11 cellular contexts compared by ENCODE assay signal in the genomic region with DNA sequence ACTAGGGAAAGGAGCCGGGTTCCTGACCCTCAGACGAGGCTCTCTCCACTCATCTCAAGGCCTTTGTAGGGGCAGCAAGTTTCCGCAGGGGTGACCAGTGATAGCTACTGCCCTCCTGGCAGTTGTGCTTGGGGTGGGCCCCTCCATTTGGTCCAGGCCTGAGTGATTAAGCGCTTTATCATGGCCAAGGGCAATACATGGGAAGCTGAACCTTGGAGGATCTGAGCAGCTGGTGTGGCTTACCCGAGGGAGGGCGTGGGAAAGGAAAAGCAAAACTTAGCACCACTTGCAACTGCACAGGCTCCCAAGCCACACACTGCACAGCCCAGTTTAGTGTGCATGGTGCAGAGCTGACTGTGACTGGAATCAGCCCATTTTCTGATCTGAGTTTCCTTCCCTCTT. TPM values are rescaled to one million over a fixed set of nuclear protein-coding genes. Genes with fewer than 3 reads are reported as not detected.
DNase-seq lines count a peak whose midpoint lies in the region; ATAC-seq lines count a peak whose summit lies in the region.
"Had no signal": no experiment of that assay in that cellular context is flagged by ENCODE, and none has a peak within 500 bp of the region (broad histone marks: within the 10 kb centered on the region; RNA-seq: fewer than 3 reads in every experiment).

No MANE protein-coding gene starts in this region.

- ATAC-seq in HG03095 (IDR thresholded peaks at IDR 0.05; ENCODE audit: unreplicated experiment) = peak; percentile 31
- no peak for ATAC-seq in GM21619 (IDR thresholded peaks at IDR 0.05; ENCODE audit: unreplicated experiment)
- no peak for ATAC-seq in esophagus mucosa

- DNase-seq in NCI-H82 (lab: John Stamatoyannopoulos, UW) = peak; percentile 52
- no peak for DNase-seq in NCI-H82 treated with DMSO at 0.1 percent for 48 hours (lab: John Stamatoyannopoulos, UW; ENCODE audit: unreplicated experiment)
- peak; percentile 49 for DNase-seq in amniotic epithelial cell (ENCODE audit: low read depth)
- DNase-seq in smooth muscle cell of the brain vasculature (ENCODE audit: low read depth, low spot score) = peak; percentile 75
- no peak for DNase-seq in AG08396 (ENCODE audit: low spot score)
- DNase-seq: activated CD4-positive, alpha-beta T cell treated with anti-CD3 and anti-CD28 coated beads, Interleukin-2, amount 50 U/mL, for 4 hours; NCI-H2029 treated with DMSO at 0.1 percent for 48 hours; stimulated activated naive CD4-positive, alpha-beta T cell had no signal

RNA-seq across cellular contexts. Expression of a gene that starts 47.8 kb away (rescaled TPM):
- total RNA-seq in esophagus mucosa = 34.5 TPM

Comparison
In these comparisons a context has a peak if more than half of its experiments do, and no peak if none do; other contexts are left out.
1. DNase-seq: peak in NCI-H82 (single experiment), amniotic epithelial cell (single experiment) and smooth muscle cell of the brain vasculature (single experiment); none in NCI-H82 treated with DMSO at 0.1 percent for 48 hours (single experiment) and AG08396 (single experiment).